ENCODE assay signal across 1 cellular context in genomic region chr6:7589949-7590917, GRCh38.
TF ChIP-seq lines count a peak whose summit lies in the region.

SNRNP48 (plus strand) TSS chr6:7590198; CDS start chr6:7590258, 60 bp downstream.

TF ChIP-seq in HEK293, 187 proteins besides CTCF, POLR2A, EP300 and RAD21 (continued from another document and continues in another):
- TF ChIP-seq, protein P1, sequence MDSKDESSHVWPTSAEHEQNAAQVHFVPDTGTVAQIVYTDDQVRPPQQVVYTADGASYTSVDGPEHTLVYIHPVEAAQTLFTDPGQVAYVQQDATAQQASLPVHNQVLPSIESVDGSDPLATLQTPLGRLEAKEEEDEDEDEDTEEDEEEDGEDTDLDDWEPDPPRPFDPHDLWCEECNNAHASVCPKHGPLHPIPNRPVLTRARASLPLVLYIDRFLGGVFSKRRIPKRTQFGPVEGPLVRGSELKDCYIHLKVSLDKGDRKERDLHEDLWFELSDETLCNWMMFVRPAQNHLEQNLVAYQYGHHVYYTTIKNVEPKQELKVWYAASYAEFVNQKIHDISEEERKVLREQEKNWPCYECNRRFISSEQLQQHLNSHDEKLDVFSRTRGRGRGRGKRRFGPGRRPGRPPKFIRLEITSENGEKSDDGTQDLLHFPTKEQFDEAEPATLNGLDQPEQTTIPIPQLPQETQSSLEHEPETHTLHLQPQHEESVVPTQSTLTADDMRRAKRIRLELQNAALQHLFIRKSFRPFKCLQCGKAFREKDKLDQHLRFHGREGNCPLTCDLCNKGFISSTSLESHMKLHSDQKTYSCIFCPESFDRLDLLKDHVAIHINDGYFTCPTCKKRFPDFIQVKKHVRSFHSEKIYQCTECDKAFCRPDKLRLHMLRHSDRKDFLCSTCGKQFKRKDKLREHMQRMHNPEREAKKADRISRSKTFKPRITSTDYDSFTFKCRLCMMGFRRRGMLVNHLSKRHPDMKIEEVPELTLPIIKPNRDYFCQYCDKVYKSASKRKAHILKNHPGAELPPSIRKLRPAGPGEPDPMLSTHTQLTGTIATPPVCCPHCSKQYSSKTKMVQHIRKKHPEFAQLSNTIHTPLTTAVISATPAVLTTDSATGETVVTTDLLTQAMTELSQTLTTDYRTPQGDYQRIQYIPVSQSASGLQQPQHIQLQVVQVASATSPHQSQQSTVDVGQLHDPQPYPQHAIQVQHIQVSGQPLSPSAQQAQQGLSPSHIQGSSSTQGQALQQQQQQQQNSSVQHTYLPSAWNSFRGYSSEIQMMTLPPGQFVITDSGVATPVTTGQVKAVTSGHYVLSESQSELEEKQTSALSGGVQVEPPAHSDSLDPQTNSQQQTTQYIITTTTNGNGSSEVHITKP (tag by site-specific recombination; IDR thresholded peaks at IDR 0.05) = no peak; the same call in 1 of the 2 replicates
- TF ChIP-seq ZSCAN18 (tag by site-specific recombination; IDR thresholded peaks at IDR 0.05) (no peak), GLI2 (tag by site-specific recombination; IDR thresholded peaks at IDR 0.05; ENCODE audit: borderline replicate concordance, low read depth) (no peak), REST (tag by site-specific recombination; IDR thresholded peaks at IDR 0.05) (no peak), ZNF155 (tag by site-specific recombination; IDR thresholded peaks at IDR 0.05) (no peak), ZNF785 (tag by site-specific recombination; IDR thresholded peaks at IDR 0.05) (no peak), KLF16 (tag by site-specific recombination; IDR thresholded peaks at IDR 0.05) (no peak), ZNF341 (tag by site-specific recombination; IDR thresholded peaks at IDR 0.05; ENCODE audit: low read depth) (peak; percentile 21; the same call in 1 of the 2 replicates), INSM2 (tag by site-specific recombination; IDR thresholded peaks at IDR 0.05) (no peak), ZNF510 (tag by site-specific recombination; IDR thresholded peaks at IDR 0.05; ENCODE audit: insufficient replicate concordance) (no peak), TSHZ1 (tag by site-specific recombination; IDR thresholded peaks at IDR 0.05; ENCODE audit: borderline replicate concordance) (no peak), ZNF404 (tag by site-specific recombination; IDR thresholded peaks at IDR 0.05) (no peak), KLF10 (tag by site-specific recombination; IDR thresholded peaks at IDR 0.05) (peak; percentile 69), PRDM2 (tag by site-specific recombination; IDR thresholded peaks at IDR 0.05; ENCODE audit: borderline replicate concordance) (no peak), ZNF843 (tag by site-specific recombination; IDR thresholded peaks at IDR 0.05) (no peak), ZNF280D (tag by site-specific recombination; IDR thresholded peaks at IDR 0.05) (peak; percentile 91; the same call in 1 of the 2 replicates), ZNF23 (tag by site-specific recombination; IDR thresholded peaks at IDR 0.05; ENCODE audit: borderline replicate concordance) (no peak), ZBTB20 (tag by site-specific recombination; IDR thresholded peaks at IDR 0.05) (peak; percentile 70; the same call in 1 of the 2 replicates), SP2 (tag by site-specific recombination; IDR thresholded peaks at IDR 0.05) (peak; percentile 82), ZNF175 (tag by site-specific recombination; IDR thresholded peaks at IDR 0.05) (no peak), ZNF433 (tag by site-specific recombination; IDR thresholded peaks at IDR 0.05; ENCODE audit: low read depth) (no peak), ZNF837 (tag by site-specific recombination; IDR thresholded peaks at IDR 0.05) (no peak), ZNF10 (tag by site-specific recombination; IDR thresholded peaks at IDR 0.05) (no peak), ZNF514 (tag by site-specific recombination; IDR thresholded peaks at IDR 0.05) (no peak), ZNF555 (tag by site-specific recombination; conservative IDR thresholded peaks at IDR 0.05) (no peak), YY1 (tag by site-specific recombination; IDR thresholded peaks at IDR 0.05) (peak; percentile 72; the same call in 1 of the 2 replicates), ZNF335 (tag by site-specific recombination; conservative IDR thresholded peaks at IDR 0.05) (peak; percentile 90), ZNF239 (tag by site-specific recombination; IDR thresholded peaks at IDR 0.05) (no peak)
- TF ChIP-seq, protein P2, sequence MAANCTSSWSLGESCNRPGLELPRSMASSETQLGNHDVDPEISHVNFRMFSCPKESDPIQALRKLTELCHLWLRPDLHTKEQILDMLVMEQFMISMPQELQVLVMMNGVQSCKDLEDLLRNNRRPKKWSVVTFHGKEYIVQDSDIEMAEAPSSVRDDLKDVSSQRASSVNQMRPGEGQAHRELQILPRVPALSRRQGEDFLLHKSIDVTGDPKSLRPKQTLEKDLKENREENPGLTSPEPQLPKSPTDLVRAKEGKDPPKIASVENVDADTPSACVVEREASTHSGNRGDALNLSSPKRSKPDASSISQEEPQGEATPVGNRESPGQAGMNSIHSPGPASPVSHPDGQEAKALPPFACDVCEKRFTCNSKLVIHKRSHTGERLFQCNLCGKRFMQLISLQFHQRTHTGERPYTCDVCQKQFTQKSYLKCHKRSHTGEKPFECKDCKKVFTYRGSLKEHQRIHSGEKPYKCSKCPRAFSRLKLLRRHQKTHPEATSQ (tag by site-specific recombination; IDR thresholded peaks at IDR 0.05) = no peak
